Comparison of ENCODE assay signal across 10 cellular contexts in genomic region chr5:158513490-158514301, GRCh38.
DNase-seq lines count a peak whose midpoint lies in the region; ATAC-seq, FAIRE-seq and TF ChIP-seq lines count a peak whose summit lies in the region.
"Had no signal": no experiment of that assay in that cellular context is flagged by ENCODE, and none has a peak within 500 bp of the region (broad histone marks: within the 10 kb centered on the region; RNA-seq: fewer than 3 reads in every experiment).

No MANE protein-coding gene starts in this region.

- H3K27ac Mint-ChIP-seq in T-helper 2 cell treated with Interferon-gamma antibody and Interleukin-4, amounts not matched to agents 5 μg/mL and 100 μg/mL, for 36 hours = peak overlapping the region; percentile 24
- H3K27ac Mint-ChIP-seq in immature natural killer cell = peak overlapping the region in 2 of 6 donors; percentile 37 to 74

- DNase-seq in CD1c-positive myeloid dendritic cell (ENCODE audit: extremely low spot score) (peak; percentile 3), GM12891 (ENCODE audit: insufficient read length, low spot score) (no peak), immature natural killer cell (no peak), SW 1271 (lab: John Stamatoyannopoulos, UW) (no peak)
- no peak for DNase-seq in T-helper 2 cell treated with Interferon-gamma antibody and Interleukin-4, amounts not matched to agents 5 μg/mL and 100 μg/mL, for 36 hours (ENCODE audit: low spot score)
- DNase-seq in activated CD4-positive, CD25-positive, alpha-beta regulatory T cell (lab: John Stamatoyannopoulos, UW) = no peak
- DNase-seq: NCI-H1930, testis had no signal

- H3K36me3 Mint-ChIP-seq in T-helper 2 cell treated with Interferon-gamma antibody and Interleukin-4, amounts not matched to agents 5 μg/mL and 100 μg/mL, for 36 hours (ENCODE audit: low read depth) = no peaks in the 10 kb centered on the region
- H3K36me3 Mint-ChIP-seq in immature natural killer cell = no peaks in the 10 kb centered on the region

- TF ChIP-seq POLR2A in GM12891 (IDR thresholded peaks at IDR 0.05; ENCODE audit: low read depth, low read length) = no peak

- H3K4me3 Mint-ChIP-seq in T-helper 2 cell treated with Interferon-gamma antibody and Interleukin-4, amounts not matched to agents 5 μg/mL and 100 μg/mL, for 36 hours = peak overlapping the region; percentile 27
- peak overlapping the region in 4 of 5 donors; percentile 12 to 66 (median 34) for H3K4me3 Mint-ChIP-seq in immature natural killer cell

- H3K4me1 Mint-ChIP-seq in T-helper 2 cell treated with Interferon-gamma antibody and Interleukin-4, amounts not matched to agents 5 μg/mL and 100 μg/mL, for 36 hours (ENCODE audit: low read depth) = peaks cover 17% of the 10 kb centered on the region
- H3K4me1 Mint-ChIP-seq in immature natural killer cell = peaks cover 13 to 30% of the 10 kb centered on the region in 2 donors

- peak; percentile 35 for FAIRE-seq in GM12891 (lab: Jason Lieb, UNC)

- ATAC-seq in HG03108 (IDR thresholded peaks at IDR 0.05; ENCODE audit: unreplicated experiment) = no peak
- no peak for ATAC-seq in GM21447 (IDR thresholded peaks at IDR 0.05; ENCODE audit: unreplicated experiment)

- no peaks in the 10 kb centered on the region for H3K27me3 Mint-ChIP-seq in T-helper 2 cell treated with Interferon-gamma antibody and Interleukin-4, amounts not matched to agents 5 μg/mL and 100 μg/mL, for 36 hours (ENCODE audit: low read depth)
- peaks cover 0 to 3% (median 2%) of the 10 kb centered on the region in 3 donors for H3K27me3 Mint-ChIP-seq in immature natural killer cell (ENCODE audit: low read depth in 3 of 3)

- no peaks in the 10 kb centered on the region for H3K9me3 Mint-ChIP-seq in T-helper 2 cell treated with Interferon-gamma antibody and Interleukin-4, amounts not matched to agents 5 μg/mL and 100 μg/mL, for 36 hours
- H3K9me3 Mint-ChIP-seq in immature natural killer cell = peaks cover 0 to 4% (median 0%) of the 10 kb centered on the region in 6 donors

TF ChIP-seq in GM12891, 5 proteins besides CTCF, POLR2A, EP300 and RAD21:
- no peak for TF ChIP-seq POU2F2 (IDR thresholded peaks at IDR 0.05; ENCODE audit: low read depth, low read length)
- TF ChIP-seq POLR2AphosphoS5 (IDR thresholded peaks at IDR 0.05; ENCODE audit: low read depth, low read length) = no peak
- TF ChIP-seq TAF1 (IDR thresholded peaks at IDR 0.05; ENCODE audit: low read depth, low read length) = no peak
- TF ChIP-seq PAX5 (IDR thresholded peaks at IDR 0.05; ENCODE audit: insufficient read depth, low read length, severe bottlenecking) = no peak
- no peak for TF ChIP-seq SPI1 (IDR thresholded peaks at IDR 0.05; ENCODE audit: low read depth, low read length)
